Comparison of ENCODE assay signal across 1 cellular context in genomic region chr2:144453486-144454158, GRCh38.
TF ChIP-seq lines count a peak whose summit lies in the region.

No MANE protein-coding gene starts in this region.

TF ChIP-seq in K562, 482 proteins besides CTCF, POLR2A, EP300 and RAD21:
- TF ChIP-seq ZNF764 (CRISPR knock-in tag; IDR thresholded peaks at IDR 0.05; ENCODE audit: low read depth) (no peak), BRD9 (IDR thresholded peaks at IDR 0.05; ENCODE audit: low read depth, partially characterized antibody) (no peak), KDM4B (IDR thresholded peaks at IDR 0.05; ENCODE audit: borderline replicate concordance in 2 of 2, low read depth in 1 of 2) (no peak), THRAP3 (IDR thresholded peaks at IDR 0.05; ENCODE audit: borderline replicate concordance) (no peak), SMARCC2 (IDR thresholded peaks at IDR 0.05; ENCODE audit: low read depth) (no peak), CREM (IDR thresholded peaks at IDR 0.05; ENCODE audit: low read depth) (no peak), ZNF175 (CRISPR knock-in tag; IDR thresholded peaks at IDR 0.05; ENCODE audit: low read depth) (no peak)
- TF ChIP-seq, protein P1, sequence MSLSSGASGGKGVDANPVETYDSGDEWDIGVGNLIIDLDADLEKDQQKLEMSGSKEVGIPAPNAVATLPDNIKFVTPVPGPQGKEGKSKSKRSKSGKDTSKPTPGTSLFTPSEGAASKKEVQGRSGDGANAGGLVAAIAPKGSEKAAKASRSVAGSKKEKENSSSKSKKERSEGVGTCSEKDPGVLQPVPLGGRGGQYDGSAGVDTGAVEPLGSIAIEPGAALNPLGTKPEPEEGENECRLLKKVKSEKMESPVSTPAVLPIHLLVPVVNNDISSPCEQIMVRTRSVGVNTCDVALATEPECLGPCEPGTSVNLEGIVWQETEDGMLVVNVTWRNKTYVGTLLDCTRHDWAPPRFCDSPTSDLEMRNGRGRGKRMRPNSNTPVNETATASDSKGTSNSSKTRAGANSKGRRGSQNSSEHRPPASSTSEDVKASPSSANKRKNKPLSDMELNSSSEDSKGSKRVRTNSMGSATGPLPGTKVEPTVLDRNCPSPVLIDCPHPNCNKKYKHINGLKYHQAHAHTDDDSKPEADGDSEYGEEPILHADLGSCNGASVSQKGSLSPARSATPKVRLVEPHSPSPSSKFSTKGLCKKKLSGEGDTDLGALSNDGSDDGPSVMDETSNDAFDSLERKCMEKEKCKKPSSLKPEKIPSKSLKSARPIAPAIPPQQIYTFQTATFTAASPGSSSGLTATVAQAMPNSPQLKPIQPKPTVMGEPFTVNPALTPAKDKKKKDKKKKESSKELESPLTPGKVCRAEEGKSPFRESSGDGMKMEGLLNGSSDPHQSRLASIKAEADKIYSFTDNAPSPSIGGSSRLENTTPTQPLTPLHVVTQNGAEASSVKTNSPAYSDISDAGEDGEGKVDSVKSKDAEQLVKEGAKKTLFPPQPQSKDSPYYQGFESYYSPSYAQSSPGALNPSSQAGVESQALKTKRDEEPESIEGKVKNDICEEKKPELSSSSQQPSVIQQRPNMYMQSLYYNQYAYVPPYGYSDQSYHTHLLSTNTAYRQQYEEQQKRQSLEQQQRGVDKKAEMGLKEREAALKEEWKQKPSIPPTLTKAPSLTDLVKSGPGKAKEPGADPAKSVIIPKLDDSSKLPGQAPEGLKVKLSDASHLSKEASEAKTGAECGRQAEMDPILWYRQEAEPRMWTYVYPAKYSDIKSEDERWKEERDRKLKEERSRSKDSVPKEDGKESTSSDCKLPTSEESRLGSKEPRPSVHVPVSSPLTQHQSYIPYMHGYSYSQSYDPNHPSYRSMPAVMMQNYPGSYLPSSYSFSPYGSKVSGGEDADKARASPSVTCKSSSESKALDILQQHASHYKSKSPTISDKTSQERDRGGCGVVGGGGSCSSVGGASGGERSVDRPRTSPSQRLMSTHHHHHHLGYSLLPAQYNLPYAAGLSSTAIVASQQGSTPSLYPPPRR (CRISPR knock-in tag; IDR thresholded peaks at IDR 0.05; ENCODE audit: borderline replicate concordance): no peak
TF ChIP-seq in K562: peak in this region for 0.
